11 cellular contexts compared by ENCODE assay signal in the genomic region with DNA sequence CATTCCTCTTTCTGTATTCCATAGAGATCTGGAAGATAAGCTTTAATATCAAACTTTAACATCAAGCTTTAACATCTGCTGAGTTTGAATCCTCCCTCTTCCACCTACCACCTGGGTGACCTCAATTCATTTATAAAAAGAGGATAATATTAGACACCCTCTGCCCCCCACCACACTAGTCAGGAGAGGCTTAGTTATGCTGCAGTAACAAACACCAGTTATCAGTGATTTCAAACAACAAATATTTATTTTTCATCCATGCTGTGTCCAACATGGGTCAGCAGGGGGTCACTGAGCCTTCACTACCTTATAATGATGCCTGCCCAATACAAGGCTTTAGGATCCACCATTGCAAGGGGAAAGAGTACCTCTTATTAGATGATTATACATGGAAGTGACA.
"Had no signal": no experiment of that assay in that cellular context is flagged by ENCODE, and none has a peak within 500 bp of the region (broad histone marks: within the 10 kb centered on the region; RNA-seq: fewer than 3 reads in every experiment).

No MANE protein-coding gene starts in this region.

- H3K9me3 ChIP-seq: HAP-1 had no signal

- DNase-seq: GM23248, GOT3, H7, H9, HCEC 1CT, HFFc6 had no signal

- H3K27ac ChIP-seq: GM23248 had no signal

- H3K4me1 ChIP-seq: HAP-1 had no signal

- H3K4me2 ChIP-seq: GM23338 had no signal

- H2AFZ ChIP-seq: GM23248, GM23338 had no signal

- H3K9ac ChIP-seq: GM23248 had no signal

- H3K4me3 Mint-ChIP-seq: GM23338, H9, HFFc6 had no signal

- H3K9me3 Mint-ChIP-seq: GM23338, H9, HFFc6 had no signal

- H3K27ac Mint-ChIP-seq: GM23338, H9, HFFc6 had no signal

- H3K4me1 Mint-ChIP-seq: GM23338, H9 had no signal

- H3K4me3 ChIP-seq: GM23248, GM23338, HAP-1 had no signal

- FAIRE-seq: H1, H54 had no signal

- H3K36me3 ChIP-seq: HAP-1 had no signal

- ATAC-seq: GM23338, HCT116 had no signal
